In genomic region chr13:111924676-111925075, GRCh38 we compare ENCODE assay signal across 32 cellular contexts.
"Had no signal": no experiment of that assay in that cellular context is flagged by ENCODE, and none has a peak within 500 bp of the region (broad histone marks: within the 10 kb centered on the region; RNA-seq: fewer than 3 reads in every experiment).

No MANE protein-coding gene starts in this region.

- H3K4me1 Mint-ChIP-seq: activated B cell treated with CpG ODN at 0.5 μM for 24 hours; activated naive CD8-positive, alpha-beta T cell treated with anti-CD3 and anti-CD28 coated beads for 36 hours; activated naive CD8-positive, alpha-beta T cell treated with anti-CD3 and anti-CD28 coated beads, Interleukin-2, amount 50 U/mL, for 24 hours; activated T-helper 17 cell treated with anti-CD3 and anti-CD28 coated beads, Interleukin-2, amount 50 U/mL, for 72 hours; endodermal cell; T-cell had no signal

- H3K9me3 ChIP-seq: adrenal gland, body of pancreas, colonic mucosa had no signal

- DNase-seq: activated B cell treated with CpG ODN at 0.5 μM for 24 hours; activated CD4-positive, alpha-beta T cell treated with anti-CD3 and anti-CD28 coated beads for 48 hours; activated CD4-positive, alpha-beta T cell treated with anti-CD3 and anti-CD28 coated beads, Interleukin-2, amount 50 U/mL, for 1 hour; activated CD4-positive, alpha-beta T cell treated with anti-CD3 and anti-CD28 coated beads, Interleukin-2, amount 50 U/mL, for 48 hours; activated CD8-positive, alpha-beta memory T cell treated with anti-CD3 and anti-CD28 coated beads for 24 hours; activated CD8-positive, alpha-beta T cell treated with anti-CD3 and anti-CD28 coated beads for 36 hours; activated gamma-delta T cell; activated naive CD4-positive, alpha-beta T cell; activated naive CD4-positive, alpha-beta T cell treated with anti-CD3 and anti-CD28 coated beads, Interleukin-2, amount 50 U/mL, for 16 hours; activated naive CD8-positive, alpha-beta T cell treated with anti-CD3 and anti-CD28 coated beads for 36 hours; activated naive CD8-positive, alpha-beta T cell treated with anti-CD3 and anti-CD28 coated beads, Interleukin-2, amount 50 U/mL, for 24 hours; activated T-cell treated with anti-CD3 and anti-CD28 coated beads, Interleukin-2, amount 50 U/mL, for 4 hours; adrenal gland; amygdala; aorta; central memory CD4-positive, alpha-beta T cell; cerebellar nuclear complex; colonic mucosa; effector memory CD4-positive, alpha-beta T cell; foreskin fibroblast; SW 1271; T-cell; T1000; WERI-Rb-1 had no signal

- H3K27ac ChIP-seq: adrenal gland, body of pancreas, colonic mucosa, dorsolateral prefrontal cortex, WERI-Rb-1 had no signal

- H3K27ac Mint-ChIP-seq: activated B cell treated with CpG ODN at 0.5 μM for 24 hours; activated CD8-positive, alpha-beta T cell treated with anti-CD3 and anti-CD28 coated beads for 36 hours; activated naive CD8-positive, alpha-beta T cell treated with anti-CD3 and anti-CD28 coated beads for 36 hours; activated naive CD8-positive, alpha-beta T cell treated with anti-CD3 and anti-CD28 coated beads, Interleukin-2, amount 50 U/mL, for 24 hours; activated T-helper 17 cell treated with anti-CD3 and anti-CD28 coated beads, Interleukin-2, amount 50 U/mL, for 72 hours; dendritic cell treated with granulocyte-macrophage colony-stimulating factor and Interleukin-4, amounts not matched to agents 40 ng/mL and 50 ng/mL, for 4 days; endodermal cell; T-cell; T-helper 1 cell treated with Interleukin-12 subunit alpha and Interleukin-12 subunit beta and Interleukin-4 antibody, amounts not matched to agents 30 μg/mL and 1 μg/mL, for 36 hours had no signal

- ATAC-seq: activated CD4-positive, CD25-positive, alpha-beta regulatory T cell treated with anti-CD3 and anti-CD28 coated beads, Interleukin-2, amount 50 U/mL, for 24 hours; activated CD8-positive, alpha-beta T cell treated with anti-CD3 and anti-CD28 coated beads for 36 hours; activated naive CD8-positive, alpha-beta T cell treated with anti-CD3 and anti-CD28 coated beads, Interleukin-2, amount 50 U/mL, for 24 hours; activated T-cell treated with anti-CD3 and anti-CD28 coated beads, Interleukin-2, amount 50 U/mL, for 4 hours; activated T-helper 17 cell treated with anti-CD3 and anti-CD28 coated beads, Interleukin-2, amount 50 U/mL, for 72 hours; body of pancreas; esophagus mucosa; T-cell had no signal

- H3K27me3 Mint-ChIP-seq: activated B cell treated with CpG ODN at 0.5 μM for 24 hours had no signal

- H3K27me3 ChIP-seq: adrenal gland, body of pancreas, colonic mucosa had no signal

- H3K36me3 Mint-ChIP-seq: activated naive CD8-positive, alpha-beta T cell treated with anti-CD3 and anti-CD28 coated beads for 36 hours; T-cell had no signal

- H3K9me3 Mint-ChIP-seq: activated B cell treated with CpG ODN at 0.5 μM for 24 hours; activated CD8-positive, alpha-beta T cell treated with anti-CD3 and anti-CD28 coated beads for 36 hours; activated naive CD8-positive, alpha-beta T cell treated with anti-CD3 and anti-CD28 coated beads for 36 hours; activated naive CD8-positive, alpha-beta T cell treated with anti-CD3 and anti-CD28 coated beads, Interleukin-2, amount 50 U/mL, for 24 hours; activated T-cell treated with anti-CD3 and anti-CD28 coated beads, Interleukin-2, amount 50 U/mL, for 4 hours; activated T-helper 17 cell treated with anti-CD3 and anti-CD28 coated beads, Interleukin-2, amount 50 U/mL, for 72 hours; dendritic cell treated with granulocyte-macrophage colony-stimulating factor and Interleukin-4, amounts not matched to agents 40 ng/mL and 50 ng/mL, for 4 days; endodermal cell; T-cell; T-helper 1 cell treated with Interleukin-12 subunit alpha and Interleukin-12 subunit beta and Interleukin-4 antibody, amounts not matched to agents 30 μg/mL and 1 μg/mL, for 36 hours had no signal

- H3K4me3 ChIP-seq: adrenal gland, body of pancreas, colonic mucosa, dorsolateral prefrontal cortex had no signal

- H3K36me3 ChIP-seq: adrenal gland, colonic mucosa, WERI-Rb-1 had no signal

- H3K4me3 Mint-ChIP-seq: activated B cell treated with CpG ODN at 0.5 μM for 24 hours; activated CD8-positive, alpha-beta T cell treated with anti-CD3 and anti-CD28 coated beads for 36 hours; activated naive CD8-positive, alpha-beta T cell treated with anti-CD3 and anti-CD28 coated beads for 36 hours; activated naive CD8-positive, alpha-beta T cell treated with anti-CD3 and anti-CD28 coated beads, Interleukin-2, amount 50 U/mL, for 24 hours; activated T-cell treated with anti-CD3 and anti-CD28 coated beads, Interleukin-2, amount 50 U/mL, for 4 hours; activated T-helper 17 cell treated with anti-CD3 and anti-CD28 coated beads, Interleukin-2, amount 50 U/mL, for 72 hours; dendritic cell treated with granulocyte-macrophage colony-stimulating factor and Interleukin-4, amounts not matched to agents 40 ng/mL and 50 ng/mL, for 4 days; endodermal cell; T-cell; T-helper 1 cell treated with Interleukin-12 subunit alpha and Interleukin-12 subunit beta and Interleukin-4 antibody, amounts not matched to agents 30 μg/mL and 1 μg/mL, for 36 hours had no signal
